In the genomic region with DNA sequence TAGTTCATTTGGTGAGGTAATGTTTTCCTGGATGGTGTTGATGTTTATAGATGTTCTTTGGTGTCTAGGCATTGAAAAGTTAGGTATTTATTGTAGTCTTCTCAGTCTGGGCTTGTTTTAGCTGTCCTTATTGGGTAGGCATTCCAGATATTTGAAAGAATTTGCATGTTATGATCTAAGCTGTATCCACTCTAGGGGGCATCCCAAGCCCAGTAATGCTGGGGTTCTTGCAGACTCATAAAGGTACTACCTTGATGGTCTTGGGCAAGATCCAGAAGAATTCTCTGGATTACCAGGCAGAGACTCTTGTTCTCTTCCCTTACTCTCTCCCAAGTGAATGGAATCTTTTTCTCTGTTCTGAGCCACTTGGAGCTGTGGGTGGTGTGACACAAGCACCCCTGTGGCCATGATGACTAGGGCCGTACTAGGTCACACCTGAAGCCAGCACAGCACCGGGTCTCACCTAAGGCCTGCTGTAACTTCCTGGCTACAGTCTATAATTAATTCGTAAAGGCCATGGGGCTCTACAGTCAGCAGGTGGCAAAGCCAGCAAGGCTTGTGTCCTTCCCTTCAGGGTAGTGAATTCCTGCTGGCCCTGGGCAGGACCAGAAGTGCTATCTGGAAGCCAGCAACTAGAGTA, we compare ENCODE assay signal across 11 cellular contexts.
DNase-seq lines count a peak whose midpoint lies in the region; ATAC-seq and TF ChIP-seq lines count a peak whose summit lies in the region.
"Had no signal": no experiment of that assay in that cellular context is flagged by ENCODE, and none has a peak within 500 bp of the region (broad histone marks: within the 10 kb centered on the region; RNA-seq: fewer than 3 reads in every experiment).

No MANE protein-coding gene starts in this region.

- peak; percentile 43 for DNase-seq in activated naive CD4-positive, alpha-beta T cell treated with anti-CD3 and anti-CD28 coated beads for 36 hours
- DNase-seq in activated naive CD4-positive, alpha-beta T cell treated with Interleukin-2 at 50 U/mL for 16 hours, result no peak
- DNase-seq in NCI-H226, result peak; percentile 43
- peak; percentile 80 for DNase-seq in choroid plexus epithelial cell (ENCODE audit: low read depth)
- DNase-seq in skeletal muscle cell (ENCODE audit: low read depth), result peak; percentile 19
- no peak for DNase-seq in T-helper 9 cell
- DNase-seq: activated CD4-positive, alpha-beta T cell treated with anti-CD3 and anti-CD28 coated beads for 4 hours; occipital lobe had no signal

- H3K9me3 Mint-ChIP-seq in activated naive CD4-positive, alpha-beta T cell treated with anti-CD3 and anti-CD28 coated beads for 36 hours, result no peaks in the 10 kb centered on the region
- H3K9me3 Mint-ChIP-seq: CD4-positive, CD25-positive, alpha-beta regulatory T cell had no signal

- no peaks in the 10 kb centered on the region for H3K36me3 Mint-ChIP-seq in activated naive CD4-positive, alpha-beta T cell treated with anti-CD3 and anti-CD28 coated beads for 36 hours (ENCODE audit: low read depth)
- H3K36me3 Mint-ChIP-seq: CD4-positive, CD25-positive, alpha-beta regulatory T cell had no signal

- ATAC-seq in HG03025 (IDR thresholded peaks at IDR 0.05; ENCODE audit: low FRiP score, unreplicated experiment) (no peak), HG02885 (IDR thresholded peaks at IDR 0.05; ENCODE audit: poor library complexity, unreplicated experiment) (no peak)

- H3K4me3 Mint-ChIP-seq in activated naive CD4-positive, alpha-beta T cell treated with anti-CD3 and anti-CD28 coated beads for 36 hours, result no peak overlapping the region
- H3K4me3 Mint-ChIP-seq: CD4-positive, CD25-positive, alpha-beta regulatory T cell had no signal

- no peak overlapping the region for H3K27ac Mint-ChIP-seq in activated naive CD4-positive, alpha-beta T cell treated with anti-CD3 and anti-CD28 coated beads for 36 hours
- H3K27ac Mint-ChIP-seq: CD4-positive, CD25-positive, alpha-beta regulatory T cell had no signal

- intact Hi-C loops in activated naive CD4-positive, alpha-beta T cell treated with anti-CD3 and anti-CD28 coated beads for 36 hours (cut with micrococcal nuclease), result loop anchor here (1.0 to 5.0 kb wide), 3 partner anchors 239 to 728 kb away; no protein-coding TSS in a partner anchor

- peak; percentile 58 for TF ChIP-seq CTCF in choroid plexus epithelial cell (conservative IDR thresholded peaks at IDR 0.05; ENCODE audit: low read depth, low read length)

- CTCF ChIA-PET in activated naive CD4-positive, alpha-beta T cell treated with anti-CD3 and anti-CD28 coated beads for 36 hours (lab: Charles Lee), result interaction anchor here (0.7 to 1.2 kb wide), 2 partner anchors 196 to 218 kb away, joined by 3 read pairs; no protein-coding TSS in a partner anchor

- H3K27me3 Mint-ChIP-seq in activated naive CD4-positive, alpha-beta T cell treated with anti-CD3 and anti-CD28 coated beads for 36 hours (ENCODE audit: low read depth), result peaks cover 5% of the 10 kb centered on the region

- no peaks in the 10 kb centered on the region for H3K4me1 Mint-ChIP-seq in activated naive CD4-positive, alpha-beta T cell treated with anti-CD3 and anti-CD28 coated beads for 36 hours (ENCODE audit: low read depth)
- H3K4me1 Mint-ChIP-seq: CD4-positive, CD25-positive, alpha-beta regulatory T cell had no signal

- H3K4me3 ChIP-seq in choroid plexus epithelial cell (ENCODE audit: low read depth, low read length) (no peak overlapping the region), skeletal muscle cell (ENCODE audit: low read depth, low read length) (no peak overlapping the region)

Comparison
In these comparisons a context has a peak if more than half of its experiments do, and no peak if none do; other contexts are left out.
1. DNase-seq: peak in activated naive CD4-positive, alpha-beta T cell treated with anti-CD3 and anti-CD28 coated beads for 36 hours (single experiment), NCI-H226 (single experiment), choroid plexus epithelial cell (single experiment) and skeletal muscle cell (single experiment); none in activated naive CD4-positive, alpha-beta T cell treated with Interleukin-2 at 50 U/mL for 16 hours (single experiment) and T-helper 9 cell (single experiment).